ENCODE assay signal across 1 cellular context in genomic region chr12:109804820-109805761, GRCh38.
TF ChIP-seq lines count a peak whose summit lies in the region.

No MANE protein-coding gene starts in this region.

TF ChIP-seq in HepG2, 621 proteins besides CTCF, POLR2A, EP300 and RAD21 (continued from another document and continues in another):
- TF ChIP-seq HIC2 (CRISPR knock-in tag; IDR thresholded peaks at IDR 0.05; ENCODE audit: low read depth) (no peak), ZNF562 (CRISPR knock-in tag; IDR thresholded peaks at IDR 0.05; ENCODE audit: borderline replicate concordance) (no peak), ZBTB3 (CRISPR knock-in tag; IDR thresholded peaks at IDR 0.05; ENCODE audit: borderline replicate concordance, low read depth) (no peak), HDAC6 (IDR thresholded peaks at IDR 0.05; ENCODE audit: low read depth, low read length) (no peak), MBNL3 (CRISPR knock-in tag; conservative IDR thresholded peaks at IDR 0.05) (no peak), SNAPC2 (CRISPR knock-in tag; IDR thresholded peaks at IDR 0.05) (no peak), IKZF5 (CRISPR knock-in tag; IDR thresholded peaks at IDR 0.05) (no peak), ARNT2 (CRISPR knock-in tag; IDR thresholded peaks at IDR 0.05; ENCODE audit: low read depth) (no peak), NFKBIZ (CRISPR knock-in tag; IDR thresholded peaks at IDR 0.05) (no peak), HOXA9 (CRISPR knock-in tag; IDR thresholded peaks at IDR 0.05; ENCODE audit: borderline replicate concordance) (no peak), YEATS4 (CRISPR knock-in tag; IDR thresholded peaks at IDR 0.05; ENCODE audit: borderline replicate concordance) (no peak), TBX2 (CRISPR knock-in tag; IDR thresholded peaks at IDR 0.05; ENCODE audit: borderline replicate concordance) (0 out of 2 replicates have a peak, but pooled peaks have one; percentile 20), ZNF740 (CRISPR knock-in tag; IDR thresholded peaks at IDR 0.05) (no peak), ZNF609 (CRISPR knock-in tag; IDR thresholded peaks at IDR 0.05; ENCODE audit: borderline replicate concordance) (no peak), CAMTA2 (CRISPR knock-in tag; IDR thresholded peaks at IDR 0.05; ENCODE audit: borderline replicate concordance) (no peak), ZMYM3 (CRISPR knock-in tag; IDR thresholded peaks at IDR 0.05) (peak; percentile 35; the same call in 1 of the 2 replicates), IRF2 (CRISPR knock-in tag; IDR thresholded peaks at IDR 0.05) (peak; percentile 55), ZFP36 (IDR thresholded peaks at IDR 0.05; ENCODE audit: borderline replicate concordance, low read depth, low read length, partially characterized antibody) (no peak), ZNF430 (CRISPR knock-in tag; IDR thresholded peaks at IDR 0.05) (no peak), KDM5B (CRISPR knock-in tag; IDR thresholded peaks at IDR 0.05; ENCODE audit: borderline replicate concordance) (peak; percentile 37; the same call in 1 of the 2 replicates), MLXIP (CRISPR knock-in tag; IDR thresholded peaks at IDR 0.05; ENCODE audit: borderline replicate concordance) (no peak), ATF6 (CRISPR knock-in tag; conservative IDR thresholded peaks at IDR 0.05) (no peak), KDM2A (CRISPR knock-in tag; IDR thresholded peaks at IDR 0.05; ENCODE audit: borderline replicate concordance, low read depth) (peak; percentile 51; the same call in 1 of the 2 replicates), AKNA (CRISPR knock-in tag; IDR thresholded peaks at IDR 0.05; ENCODE audit: borderline replicate concordance) (no peak), AGO1 (IDR thresholded peaks at IDR 0.05; ENCODE audit: low read depth, low read length, poor library complexity, severe bottlenecking) (no peak), ZNF569 (CRISPR knock-in tag; IDR thresholded peaks at IDR 0.05; ENCODE audit: borderline replicate concordance) (no peak), ZSCAN25 (CRISPR knock-in tag; IDR thresholded peaks at IDR 0.05) (no peak), BATF2 (CRISPR knock-in tag; IDR thresholded peaks at IDR 0.05) (no peak), BORCS8-MEF2B (CRISPR knock-in tag; IDR thresholded peaks at IDR 0.05) (no peak), POLR2G (IDR thresholded peaks at IDR 0.05; ENCODE audit: low read depth, low read length) (no peak), DPF2 (CRISPR knock-in tag; IDR thresholded peaks at IDR 0.05; ENCODE audit: borderline replicate concordance, low read depth) (no peak), GATAD2A (CRISPR knock-in tag; IDR thresholded peaks at IDR 0.05) (0 out of 2 replicates have a peak, but pooled peaks have one; percentile 33), PRDM15 (CRISPR knock-in tag; IDR thresholded peaks at IDR 0.05) (no peak), HOXA3 (CRISPR knock-in tag; IDR thresholded peaks at IDR 0.05) (no peak)
